In the genomic region with DNA sequence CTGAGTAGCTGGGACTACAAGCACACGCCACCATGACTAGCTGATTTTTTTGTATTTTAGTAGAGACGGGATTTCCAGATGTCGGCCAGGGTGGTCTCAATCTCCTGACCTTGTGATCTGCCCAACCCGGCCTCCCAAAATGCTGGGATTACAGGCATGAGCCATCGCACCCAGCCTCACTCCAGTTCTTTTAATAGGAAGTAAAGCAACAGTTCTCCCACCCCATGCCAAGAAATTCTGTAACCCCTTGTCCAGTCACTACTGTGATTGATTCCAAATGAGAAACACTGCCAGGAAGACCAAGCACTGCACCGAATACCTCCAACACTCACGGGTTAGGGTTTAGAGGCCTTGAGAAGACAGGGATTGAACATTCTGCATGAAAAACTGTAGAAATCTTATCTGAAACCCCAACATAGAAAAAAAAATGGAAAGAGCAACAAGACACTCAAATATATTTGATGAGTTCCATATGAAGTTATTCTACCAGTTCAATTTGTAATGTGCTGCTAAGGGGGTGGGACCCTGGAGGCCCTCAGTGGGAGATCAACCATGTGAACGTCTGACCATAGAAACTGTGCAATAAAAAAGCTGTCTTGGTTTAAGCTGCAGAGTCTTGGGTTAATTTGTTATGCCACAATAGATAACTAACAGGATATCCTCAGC, we compare ENCODE assay signal across 17 cellular contexts. TPM values are rescaled to one million over a fixed set of nuclear protein-coding genes. Genes with fewer than 3 reads are reported as not detected.
DNase-seq lines count a peak whose midpoint lies in the region; ATAC-seq, FAIRE-seq and TF ChIP-seq lines count a peak whose summit lies in the region.
"Had no signal": no experiment of that assay in that cellular context is flagged by ENCODE, and none has a peak within 500 bp of the region (broad histone marks: within the 10 kb centered on the region; RNA-seq: fewer than 3 reads in every experiment).

No MANE protein-coding gene starts in this region.

- H3K9me3 ChIP-seq in PC-9 (ENCODE audit: insufficient read depth, low read depth) (peaks cover 13% of the 10 kb centered on the region), endothelial cell of umbilical vein (replicated peaks; ENCODE audit: control insufficient read depth, insufficient read depth, low read length) (no peaks in the 10 kb centered on the region), endodermal cell (ENCODE audit: control insufficient read depth, low read length) (peaks cover 20% of the 10 kb centered on the region)

- H3K9ac ChIP-seq in endothelial cell of umbilical vein (replicated peaks; ENCODE audit: extremely low read depth, insufficient read depth, low read length) (no peak overlapping the region), endodermal cell (ENCODE audit: extremely low read depth, low read length, poor library complexity, severe bottlenecking) (no peak overlapping the region)

- H3K4me1 ChIP-seq in PC-9 (replicated peaks; ENCODE audit: insufficient read depth), result peaks cover 50% of the 10 kb centered on the region
- peaks cover 14% of the 10 kb centered on the region for H3K4me1 ChIP-seq in endothelial cell of umbilical vein (ENCODE audit: control insufficient read depth, extremely low read depth, insufficient read depth, low read length)
- no peaks in the 10 kb centered on the region for H3K4me1 ChIP-seq in endodermal cell (ENCODE audit: control insufficient read depth, insufficient read depth, low read length)

- no peaks in the 10 kb centered on the region for H3K9me2 ChIP-seq in PC-9 (ENCODE audit: insufficient read depth)

- no peaks in the 10 kb centered on the region for H3K4me1 Mint-ChIP-seq in activated CD8-positive, alpha-beta T cell treated with anti-CD3 and anti-CD28 coated beads, Interleukin-2, amount 10 ng/mL, durations not matched to agents 7 days and 5 days (ENCODE audit: low read depth)
- peaks cover 5% of the 10 kb centered on the region for H3K4me1 Mint-ChIP-seq in endodermal cell

- peak; percentile 31 for FAIRE-seq in endothelial cell of umbilical vein (lab: Jason Lieb, UNC)
- FAIRE-seq: colon, GM19239, TTC549 had no signal

- no peaks in the 10 kb centered on the region for H3K79me2 ChIP-seq in PC-9 (ENCODE audit: low read depth)
- H3K79me2 ChIP-seq in endothelial cell of umbilical vein (ENCODE audit: control insufficient read depth, insufficient read depth, low read length), result no peaks in the 10 kb centered on the region

- H3K4me2 ChIP-seq in PC-9 (no peak overlapping the region), endothelial cell of umbilical vein (ENCODE audit: insufficient read depth, low read length) (no peak overlapping the region)

- no peak overlapping the region for H3K4me3 Mint-ChIP-seq in activated CD8-positive, alpha-beta T cell treated with anti-CD3 and anti-CD28 coated beads, Interleukin-2, amount 10 ng/mL, durations not matched to agents 7 days and 5 days
- no peak overlapping the region for H3K4me3 Mint-ChIP-seq in endodermal cell
- H3K4me3 Mint-ChIP-seq: activated naive CD4-positive, alpha-beta T cell treated with anti-CD3 and anti-CD28 coated beads for 36 hours; stimulated activated naive B cell treated with anti-CD40 and anti-IgM and Interleukin-4, amounts not matched to agents 10 μg/mL and 1 μg/mL and 100 μg/mL, for 72 hours had no signal

- dilution Hi-C loops in endothelial cell of umbilical vein (cut with MboI; ENCODE audit: extremely low pct_ligation_motif_present, low sequenced_read_pairs), result no loop called here

- ATAC-seq in activated CD8-positive, alpha-beta T cell treated with anti-CD3 and anti-CD28 coated beads, Interleukin-2, amount 10 ng/mL, durations not matched to agents 7 days and 5 days, result no peak
- no peak for ATAC-seq in HG03025 (IDR thresholded peaks at IDR 0.05; ENCODE audit: low FRiP score, unreplicated experiment)
- ATAC-seq: stimulated activated naive B cell treated with anti-CD40 and anti-IgM and Interleukin-4, amounts not matched to agents 10 μg/mL and 1 μg/mL and 100 μg/mL, for 72 hours had no signal

- no peak for TF ChIP-seq CTCF in PC-9 (conservative IDR thresholded peaks at IDR 0.05)
- no peak for TF ChIP-seq CTCF in endothelial cell of umbilical vein (IDR thresholded peaks at IDR 0.05; ENCODE audit: extremely low read depth in 1 of 2, insufficient read depth in 1 of 2, low read depth in 1 of 2, low read length in 2 of 2)
- no peak for TF ChIP-seq CTCF in endodermal cell (conservative IDR thresholded peaks at IDR 0.05)

- H3K27me3 ChIP-seq in PC-9 (ENCODE audit: insufficient read depth, low read depth) (no peaks in the 10 kb centered on the region), endothelial cell of umbilical vein (ENCODE audit: control insufficient read depth in 2 of 2, insufficient read depth in 2 of 2, low read length in 2 of 2) (no peaks in the 10 kb centered on the region), endodermal cell (ENCODE audit: control insufficient read depth, insufficient read depth, low read length, poor library complexity, severe bottlenecking) (no peaks in the 10 kb centered on the region)

- POLR2A ChIA-PET in PC-9 (lab: Charles Lee; ENCODE audit: unreplicated experiment), result no interaction called here
- POLR2A ChIA-PET in endothelial cell of umbilical vein (lab: Charles Lee), result no interaction called here
- POLR2A ChIA-PET in activated CD8-positive, alpha-beta T cell treated with anti-CD3 and anti-CD28 coated beads, Interleukin-2, amount 10 ng/mL, durations not matched to agents 7 days and 5 days (lab: Charles Lee), result no interaction called here

- H3K27ac ChIP-seq in PC-9 (peak overlapping the region; percentile 80; the same call in 1 of the 2 replicates), endothelial cell of umbilical vein (ENCODE audit: insufficient read depth, low read depth, low read length) (no peak overlapping the region), endodermal cell (ENCODE audit: low read depth, low read length) (no peak overlapping the region)

- H3K36me3 ChIP-seq in PC-9 (ENCODE audit: low read depth), result no peaks in the 10 kb centered on the region; the same call in 1 of the 2 replicates
- H3K36me3 ChIP-seq in endothelial cell of umbilical vein (ENCODE audit: control insufficient read depth in 2 of 2, extremely low read depth in 1 of 2, insufficient read depth in 2 of 2, low read length in 2 of 2), result no peaks in the 10 kb centered on the region
- H3K36me3 ChIP-seq in endodermal cell (ENCODE audit: control insufficient read depth, insufficient read depth, low read length), result no peaks in the 10 kb centered on the region

- BruUV-seq in PC-9 (replicated peaks; lab: Mats Ljungman, UMichigan) (no TSS peak), endothelial cell of umbilical vein (replicated peaks; lab: Mats Ljungman, UMichigan) (no TSS peak)

- H3K27ac Mint-ChIP-seq in activated CD8-positive, alpha-beta T cell treated with anti-CD3 and anti-CD28 coated beads, Interleukin-2, amount 10 ng/mL, durations not matched to agents 7 days and 5 days, result no peak overlapping the region
- no peak overlapping the region for H3K27ac Mint-ChIP-seq in endodermal cell
- H3K27ac Mint-ChIP-seq: activated naive CD4-positive, alpha-beta T cell treated with anti-CD3 and anti-CD28 coated beads for 36 hours; stimulated activated naive B cell treated with anti-CD40 and anti-IgM and Interleukin-4, amounts not matched to agents 10 μg/mL and 1 μg/mL and 100 μg/mL, for 72 hours had no signal

- no peaks in the 10 kb centered on the region for H3K9me1 ChIP-seq in endothelial cell of umbilical vein (replicated peaks; ENCODE audit: control insufficient read depth, extremely low read depth, insufficient read depth, low read length)

- 88 to 93% methylated on average over 8 of the region's 8 CpGs for WGBS in endodermal cell (ENCODE audit: insufficient coverage in 1 of 2, insufficient read length in 1 of 2), 2 experiments

- H4K20me1 ChIP-seq in PC-9 (ENCODE audit: insufficient read depth) (no peaks in the 10 kb centered on the region), endothelial cell of umbilical vein (replicated peaks; ENCODE audit: control insufficient read depth, extremely low read depth, insufficient read depth, low read length) (no peaks in the 10 kb centered on the region)

- TF ChIP-seq POLR2A in endothelial cell of umbilical vein (IDR thresholded peaks at IDR 0.05; ENCODE audit: low read depth, low read length), result no peak

- H3K9me3 Mint-ChIP-seq in activated CD8-positive, alpha-beta T cell treated with anti-CD3 and anti-CD28 coated beads, Interleukin-2, amount 10 ng/mL, durations not matched to agents 7 days and 5 days (ENCODE audit: insufficient read depth), result no peaks in the 10 kb centered on the region
- H3K9me3 Mint-ChIP-seq in endodermal cell, result peaks cover 19% of the 10 kb centered on the region
- H3K9me3 Mint-ChIP-seq: activated naive CD4-positive, alpha-beta T cell treated with anti-CD3 and anti-CD28 coated beads for 36 hours had no signal

- H2AFZ ChIP-seq in PC-9 (no peak overlapping the region), endothelial cell of umbilical vein (ENCODE audit: low read depth, low read length) (no peak overlapping the region)

- H3K36me3 Mint-ChIP-seq in activated CD8-positive, alpha-beta T cell treated with anti-CD3 and anti-CD28 coated beads, Interleukin-2, amount 10 ng/mL, durations not matched to agents 7 days and 5 days (ENCODE audit: low read depth), result no peaks in the 10 kb centered on the region
- no peaks in the 10 kb centered on the region for H3K36me3 Mint-ChIP-seq in endodermal cell (ENCODE audit: low read depth)

- H3K4me3 ChIP-seq in PC-9, result no peak overlapping the region
- no peak overlapping the region for H3K4me3 ChIP-seq in endothelial cell of umbilical vein (replicated peaks in 1 of 3; ENCODE audit: insufficient read depth in 1 of 3, low read depth in 1 of 3, low read length in 3 of 3)
- H3K4me3 ChIP-seq in endodermal cell (ENCODE audit: low read length), result no peak overlapping the region

- no peak for DNase-seq in PC-9
- no peak for DNase-seq in endothelial cell of umbilical vein (ENCODE audit: low read depth, low spot score)
- DNase-seq in islet precursor cell, result peak; percentile 17
- peak; percentile 75 for DNase-seq in stromal cell of bone marrow (ENCODE audit: low read depth)
- no peak for DNase-seq in SIG-M5 treated with dmso at 0.1 percent for 504 hours (lab: John Stamatoyannopoulos, UW; ENCODE audit: unreplicated experiment)
- DNase-seq in activated CD8-positive, alpha-beta T cell treated with anti-CD3 and anti-CD28 coated beads, Interleukin-2, amount 10 ng/mL, durations not matched to agents 7 days and 5 days, result no peak
- DNase-seq in endodermal cell, result no peak
- DNase-seq: activated naive CD4-positive, alpha-beta T cell treated with anti-CD3 and anti-CD28 coated beads for 36 hours; KBM-7; NCI-H1417; NCI-H524 treated with DMSO at 0.1 percent for 48 hours; stimulated activated CD4-positive, alpha-beta T cell treated with anti-CD3 and anti-CD28 coated beads, Interleukin-4, amount 100 ng/mL, for 4 hours; stimulated activated naive B cell treated with anti-CD40 and anti-IgM and Interleukin-4, amounts not matched to agents 10 μg/mL and 1 μg/mL and 100 μg/mL, for 72 hours had no signal

- H3F3A ChIP-seq in PC-9 (ENCODE audit: insufficient read depth, low read depth), result peaks cover 23% of the 10 kb centered on the region

- intact Hi-C loops in PC-9 (cut with micrococcal nuclease; ENCODE audit: unreplicated experiment), result loop anchor here (2.0 kb wide), 2 partner anchors 48 to 90 kb away; partner anchors contain the start of gene BIN1
- intact Hi-C loops in endothelial cell of umbilical vein (cut with micrococcal nuclease), result loop anchor here (5.0 kb wide), 1 partner anchor 88 kb away; no protein-coding TSS in a partner anchor

- peaks cover 2% of the 10 kb centered on the region for H3K27me3 Mint-ChIP-seq in activated CD8-positive, alpha-beta T cell treated with anti-CD3 and anti-CD28 coated beads, Interleukin-2, amount 10 ng/mL, durations not matched to agents 7 days and 5 days (ENCODE audit: low read depth)
- peaks cover 1% of the 10 kb centered on the region for H3K27me3 Mint-ChIP-seq in endodermal cell (ENCODE audit: insufficient read depth)
- H3K27me3 Mint-ChIP-seq: stimulated activated naive B cell treated with anti-CD40 and anti-IgM and Interleukin-4, amounts not matched to agents 10 μg/mL and 1 μg/mL and 100 μg/mL, for 72 hours had no signal

- CTCF ChIA-PET in PC-9 (lab: Charles Lee), result interaction anchor here (1.8 kb wide), 1 partner anchor 42 kb away, joined by 9 read pairs; no protein-coding TSS in a partner anchor
- CTCF ChIA-PET in endothelial cell of umbilical vein (lab: Charles Lee), result interaction anchor here (0.5 to 1.7 kb wide), 8 partner anchors 11 to 114 kb away, joined by 3 to 7 read pairs (median 4); no protein-coding TSS in a partner anchor
- CTCF ChIA-PET in activated CD8-positive, alpha-beta T cell treated with anti-CD3 and anti-CD28 coated beads, Interleukin-2, amount 10 ng/mL, durations not matched to agents 7 days and 5 days (lab: Charles Lee), result interaction anchor here (0.6 kb wide), 1 partner anchor 743 kb away, joined by 3 read pairs; no protein-coding TSS in a partner anchor

RNA-seq across cellular contexts. Expression of gene BIN1, which starts 48.2 kb away (rescaled TPM):
- 87.5 and 95.6 TPM in 2 replicates for total RNA-seq in PC-9 (2021)
- total RNA-seq in endothelial cell of umbilical vein, result 36.9 and 41.1 TPM in 2 replicates
- polyA plus RNA-seq in endothelial cell of umbilical vein, result 25.8 and 26.3 TPM in 2 replicates
- polyA plus RNA-seq in endothelial cell of umbilical vein (2011; cell fraction: cytosol; rRNA removed), result 28.8 and 33.3 TPM in 2 replicates
- polyA plus RNA-seq in endothelial cell of umbilical vein (2011; cell fraction: nucleus; rRNA removed), result 44.9 and 47.0 TPM in 2 replicates
- polyA plus RNA-seq in endothelial cell of umbilical vein (2012), result 44.5 and 73.2 TPM in 2 replicates
- polyA minus RNA-seq in endothelial cell of umbilical vein, result 13.8 and 26.5 TPM in 2 replicates
- 20.5 TPM for polyA minus RNA-seq in endothelial cell of umbilical vein (2011; cell fraction: cytosol; rRNA and poly(A)+ RNA removed)
- polyA minus RNA-seq in endothelial cell of umbilical vein (2011; cell fraction: nucleus; rRNA and poly(A)+ RNA removed), result 8.6 and 18.5 TPM in 2 replicates
- 100 to 1,000 TPM; 125 to 127 TPM for total RNA-seq in activated CD8-positive, alpha-beta T cell treated with anti-CD3 and anti-CD28 coated beads, Interleukin-2, amount 10 ng/mL, durations not matched to agents 7 days and 5 days
- 10 to 100 TPM; 41.7 to 45.9 TPM for total RNA-seq in endodermal cell
- 51.8 TPM for polyA plus RNA-seq in endodermal cell (2013, experiment 1 of 2)
- 45.1 TPM for polyA plus RNA-seq in endodermal cell (2013, experiment 2 of 2)

Comparison
In these comparisons a context has a peak if more than half of its experiments do, and no peak if none do; other contexts are left out.
1. DNase-seq: peak in islet precursor cell (single experiment) and stromal cell of bone marrow (single experiment); none in PC-9 (0 of 2), endothelial cell of umbilical vein (single experiment), SIG-M5 treated with dmso at 0.1 percent for 504 hours (single experiment), activated CD8-positive, alpha-beta T cell treated with anti-CD3 and anti-CD28 coated beads, Interleukin-2, amount 10 ng/mL, durations not matched to agents 7 days and 5 days (single experiment) and endodermal cell (single experiment).